Comparison of ENCODE assay signal across 15 cellular contexts in genomic region chr9:133492061-133493021, GRCh38. TPM values are rescaled to one million over a fixed set of nuclear protein-coding genes. Genes with fewer than 3 reads are reported as not detected.
DNase-seq lines count a peak whose midpoint lies in the region; ATAC-seq, FAIRE-seq and TF ChIP-seq lines count a peak whose summit lies in the region.
"Had no signal": no experiment of that assay in that cellular context is flagged by ENCODE, and none has a peak within 500 bp of the region (broad histone marks: within the 10 kb centered on the region; RNA-seq: fewer than 3 reads in every experiment).

No MANE protein-coding gene starts in this region.

- no peak overlapping the region for H3K9ac ChIP-seq in endodermal cell (ENCODE audit: extremely low read depth, low read length, poor library complexity, severe bottlenecking)
- H3K9ac ChIP-seq: parathyroid adenoma had no signal

- intact Hi-C loops in A673 (cut with micrococcal nuclease; ENCODE audit: unreplicated experiment): no loop called here

- POLR2A ChIA-PET in A673 (lab: Charles Lee; ENCODE audit: low non-redundant PET): no interaction called here

- DNase-seq in A673 (ENCODE audit: low spot score) (peak; percentile 20), NCI-H2171 (lab: John Stamatoyannopoulos, UW) (peak; percentile 32), endodermal cell (no peak), myocyte (ENCODE audit: low read depth) (peak; percentile 95), small intestine (no peak)
- no peak for DNase-seq in activated CD4-positive, CD25-positive, alpha-beta regulatory T cell (lab: John Stamatoyannopoulos, UW)
- DNase-seq: brain microvascular endothelial cell, GF-D8, NCI-H2081, SHP77 treated with DMSO at 0.1 percent for 48 hours had no signal

- H3K4me3 Mint-ChIP-seq in endodermal cell: no peak overlapping the region
- H3K4me3 Mint-ChIP-seq: activated T-helper 1 cell treated with anti-CD3 and anti-CD28 coated beads, Interleukin-12 subunit alpha, Interleukin-12 subunit beta, Interleukin-2, Interleukin-4 antibody, amounts not matched to agents 30 ng/mL and 10 ng/mL and 1 ng/mL, durations not matched to agents 14 hours and 24 hours and 36 hours had no signal

- no peaks in the 10 kb centered on the region for H3K36me3 Mint-ChIP-seq in endodermal cell (ENCODE audit: low read depth)

- H3K4me1 ChIP-seq in A673 (ENCODE audit: insufficient read depth, low read length, poor library complexity, severe bottlenecking) (no peaks in the 10 kb centered on the region), endodermal cell (ENCODE audit: control insufficient read depth, insufficient read depth, low read length) (no peaks in the 10 kb centered on the region), small intestine (ENCODE audit: control insufficient read depth in 2 of 2, insufficient read depth in 1 of 2, low read depth in 1 of 2, low read length in 1 of 2) (no peaks in the 10 kb centered on the region)
- H3K4me1 ChIP-seq: parathyroid adenoma had no signal

- WGBS in endodermal cell (ENCODE audit: insufficient coverage in 1 of 2, insufficient read length in 1 of 2), 2 experiments: 92 to 93% methylated on average over 25 to 33 of the region's 33 CpGs
- 65 to 71% (median 70%) methylated on average over 28 to 33 of the region's 33 CpGs for WGBS in small intestine, 3 donors

- H3K27me3 ChIP-seq in A673 (replicated peaks; ENCODE audit: insufficient read depth, low read depth, low read length, poor library complexity) (no peaks in the 10 kb centered on the region), endodermal cell (ENCODE audit: control insufficient read depth, insufficient read depth, low read length, poor library complexity, severe bottlenecking) (no peaks in the 10 kb centered on the region), small intestine (ENCODE audit: control insufficient read depth in 2 of 2, insufficient read depth in 2 of 2, low read length in 2 of 2) (no peaks in the 10 kb centered on the region)

- BruUV-seq in A673 (replicated peaks; lab: Mats Ljungman, UMichigan): no TSS peak

- H3K27ac Mint-ChIP-seq in endodermal cell: no peak overlapping the region
- H3K27ac Mint-ChIP-seq: activated T-helper 1 cell treated with anti-CD3 and anti-CD28 coated beads, Interleukin-12 subunit alpha, Interleukin-12 subunit beta, Interleukin-2, Interleukin-4 antibody, amounts not matched to agents 30 ng/mL and 10 ng/mL and 1 ng/mL, durations not matched to agents 14 hours and 24 hours and 36 hours had no signal

- H3K9me3 ChIP-seq in A673 (ENCODE audit: low read depth, low read length, poor library complexity, severe bottlenecking): no peaks in the 10 kb centered on the region
- no peaks in the 10 kb centered on the region for H3K9me3 ChIP-seq in endodermal cell (ENCODE audit: control insufficient read depth, low read length)
- H3K9me3 ChIP-seq in small intestine (ENCODE audit: control insufficient read depth, low read depth): no peaks in the 10 kb centered on the region

- H3K4me3 ChIP-seq in A673 (ENCODE audit: low read depth, low read length, poor library complexity, severe bottlenecking) (no peak overlapping the region), endodermal cell (ENCODE audit: low read length) (no peak overlapping the region), small intestine (ENCODE audit: low read depth in 1 of 2, low read length in 2 of 2) (no peak overlapping the region)

- no peak for FAIRE-seq in small intestine (lab: Jason Lieb, UNC)

- H3K36me3 ChIP-seq in A673 (ENCODE audit: insufficient read depth, low read length, poor library complexity, severe bottlenecking): no peaks in the 10 kb centered on the region
- no peaks in the 10 kb centered on the region for H3K36me3 ChIP-seq in endodermal cell (ENCODE audit: control insufficient read depth, insufficient read depth, low read length)
- H3K36me3 ChIP-seq in small intestine (ENCODE audit: control insufficient read depth in 2 of 2, insufficient read depth in 2 of 2, low read length in 2 of 2): no peaks in the 10 kb centered on the region
- H3K36me3 ChIP-seq: brain microvascular endothelial cell had no signal

- CTCF ChIA-PET in A673 (lab: Charles Lee): no interaction called here

- H3K27me3 Mint-ChIP-seq in endodermal cell (ENCODE audit: insufficient read depth): no peaks in the 10 kb centered on the region

- no peak overlapping the region for H3K27ac ChIP-seq in A673 (ENCODE audit: low read depth, low read length, poor library complexity, severe bottlenecking)
- H3K27ac ChIP-seq in endodermal cell (ENCODE audit: low read depth, low read length): peak overlapping the region; percentile 10
- H3K27ac ChIP-seq in small intestine (ENCODE audit: low read depth in 1 of 2, low read length in 1 of 2): no peak overlapping the region
- H3K27ac ChIP-seq: brain microvascular endothelial cell, parathyroid adenoma had no signal

- no peaks in the 10 kb centered on the region for H3K9me3 Mint-ChIP-seq in endodermal cell
- H3K9me3 Mint-ChIP-seq: activated T-helper 1 cell treated with anti-CD3 and anti-CD28 coated beads, Interleukin-12 subunit alpha, Interleukin-12 subunit beta, Interleukin-2, Interleukin-4 antibody, amounts not matched to agents 30 ng/mL and 10 ng/mL and 1 ng/mL, durations not matched to agents 14 hours and 24 hours and 36 hours had no signal

- ATAC-seq in GM19351 (IDR thresholded peaks at IDR 0.05; ENCODE audit: unreplicated experiment): no peak
- ATAC-seq in GM18867 (IDR thresholded peaks at IDR 0.05; ENCODE audit: unreplicated experiment): no peak

- no peak for TF ChIP-seq CTCF in A673 (conservative IDR thresholded peaks at IDR 0.05; ENCODE audit: low read depth, low read length)
- TF ChIP-seq CTCF in endodermal cell (conservative IDR thresholded peaks at IDR 0.05): no peak

- no peaks in the 10 kb centered on the region for H3K4me1 Mint-ChIP-seq in endodermal cell

RNA-seq across cellular contexts. Expression of gene SLC2A6, which starts 13.4 kb away (rescaled TPM):
- 1.8 and 2.7 TPM in 2 replicates for total RNA-seq in A673 (2021)
- 10 to 100 TPM; 11.6 to 17.7 TPM for total RNA-seq in endodermal cell
- polyA plus RNA-seq in endodermal cell (2013, experiment 1 of 2): 10.7 TPM
- 10.5 TPM for polyA plus RNA-seq in endodermal cell (2013, experiment 2 of 2)
- 16.0 and 16.9 TPM in 2 replicates for total RNA-seq in myocyte
- polyA plus RNA-seq in myocyte (2012): 11.5 TPM
- polyA plus RNA-seq in small intestine: 1 to 10 TPM in 2 of 3 donors, under 1 TPM in 1; 0.89 to 2.5 (median 1.6) TPM

RNA-seq across cellular contexts. Expression of gene MYMK, which starts 32.4 kb away (rescaled TPM):
- total RNA-seq in A673 (2021) (not detected in 2 replicates), endodermal cell (not detected), myocyte (441 and 664 TPM in 2 replicates)
- polyA plus RNA-seq in endodermal cell (2013, experiment 1 of 2): not detected
- 0.50 TPM for polyA plus RNA-seq in endodermal cell (2013, experiment 2 of 2)
- 438 TPM for polyA plus RNA-seq in myocyte (2012)
- not detected for polyA plus RNA-seq in small intestine
- total RNA-seq: activated T-helper 1 cell treated with anti-CD3 and anti-CD28 coated beads, Interleukin-12 subunit alpha, Interleukin-12 subunit beta, Interleukin-2, Interleukin-4 antibody, amounts not matched to agents 30 ng/mL and 10 ng/mL and 1 ng/mL, durations not matched to agents 14 hours and 24 hours and 36 hours; fibroblast of lung had no signal
- polyA plus RNA-seq: fibroblast of lung had no signal

RNA-seq across cellular contexts. Expression of gene CACFD1, which starts 32.6 kb away (rescaled TPM):
- total RNA-seq in A673 (2021) (7.8 and 10.6 TPM in 2 replicates), endodermal cell (10 to 100 TPM; 30.6 to 35.0 TPM), myocyte (20.2 and 26.6 TPM in 2 replicates)
- 26.8 TPM for polyA plus RNA-seq in endodermal cell (2013, experiment 1 of 2)
- 26.0 TPM for polyA plus RNA-seq in endodermal cell (2013, experiment 2 of 2)
- 18.3 TPM for polyA plus RNA-seq in myocyte (2012)
- 10 to 100 TPM; 27.0 to 30.8 (median 28.2) TPM for polyA plus RNA-seq in small intestine

RNA-seq across cellular contexts. Expression of gene ADAMTSL2, which starts 42.2 kb away (rescaled TPM):
- total RNA-seq in A673 (2021) (0.06 TPM in 1 of 2 replicates, not detected in the other), endodermal cell (under 1 TPM; 0.18 to 0.93 TPM), myocyte (4.7 and 8.1 TPM in 2 replicates)
- polyA plus RNA-seq in endodermal cell (2013, experiment 1 of 2): 2.2 TPM
- 3.0 TPM for polyA plus RNA-seq in endodermal cell (2013, experiment 2 of 2)
- polyA plus RNA-seq in myocyte (2012): 8.8 TPM
- 1 to 10 TPM in 1 of 3 donors, under 1 TPM in 2; 0.22 to 1.2 (median 0.27) TPM for polyA plus RNA-seq in small intestine
- total RNA-seq: activated T-helper 1 cell treated with anti-CD3 and anti-CD28 coated beads, Interleukin-12 subunit alpha, Interleukin-12 subunit beta, Interleukin-2, Interleukin-4 antibody, amounts not matched to agents 30 ng/mL and 10 ng/mL and 1 ng/mL, durations not matched to agents 14 hours and 24 hours and 36 hours had no signal

Comparison
In these comparisons a context has a peak if more than half of its experiments do, and no peak if none do; other contexts are left out.
1. DNase-seq: peak in A673 (single experiment), NCI-H2171 (single experiment) and myocyte (single experiment); none in endodermal cell (single experiment), activated CD4-positive, CD25-positive, alpha-beta regulatory T cell (0 of 4) and small intestine (single experiment).
2. RNA of gene MYMK, which starts 32.4 kb away (total RNA-seq): 441 to 664 TPM in myocyte; not detected in A673 and not detected in endodermal cell; every median in the first group is over 100 times any median in the second.